9 cellular contexts compared by ENCODE assay signal in genomic region chr17:17001874-17002520, GRCh38. TPM values are rescaled to one million over a fixed set of nuclear protein-coding genes. Genes with fewer than 3 reads are reported as not detected.
A peak's percentile ranks its signal among the peaks of the same experiment; 100 is the strongest.
DNase-seq lines count a peak whose midpoint lies in the region; ATAC-seq, FAIRE-seq and TF ChIP-seq lines count a peak whose summit lies in the region.
"Had no signal": no experiment of that assay in that cellular context is flagged by ENCODE, and none has a peak within 500 bp of the region (broad histone marks: within the 10 kb centered on the region; RNA-seq: fewer than 3 reads in every experiment).

No MANE protein-coding gene starts in this region.

- TF ChIP-seq EP300 in H1 (IDR thresholded peaks at IDR 0.05; ENCODE audit: borderline replicate concordance in 1 of 2, low read depth in 2 of 2, low read length in 2 of 2) = no peak

- H3K4me1 ChIP-seq in H1 (replicated peaks in 1 of 4; ENCODE audit: control insufficient read depth in 3 of 4, insufficient read depth in 4 of 4, low read length in 3 of 4) = peaks cover 0 to 4% (median 0%) of the 10 kb centered on the region in 4 experiments; a peak in 1 of 7 replicates

- no peak overlapping the region for H3K56ac ChIP-seq in H1 (replicated peaks; ENCODE audit: insufficient read length, low read depth, low read length)

- CTCF ChIA-PET in H1 (lab: Charles Lee; ENCODE audit: partially characterized antibody) = interaction anchor here (0.6 to 1.7 kb wide), 8 partner anchors 10 to 459 kb away, joined by 3 to 7 read pairs (median 4); no protein-coding TSS in a partner anchor

- no peak overlapping the region for H2BK120ac ChIP-seq in H1 (replicated peaks; ENCODE audit: low read depth, low read length)

- ATAC-seq in HG03571 (IDR thresholded peaks at IDR 0.05; ENCODE audit: unreplicated experiment) = peak; percentile 51
- ATAC-seq in GM18517 (IDR thresholded peaks at IDR 0.05; ENCODE audit: unreplicated experiment) = no peak

- no peak overlapping the region for H3K14ac ChIP-seq in H1 (ENCODE audit: insufficient read length)

- H3K9me3 ChIP-seq in H1 (ENCODE audit: insufficient read depth in 2 of 2, low read depth in 1 of 2, low read length in 1 of 2) = peaks cover 0 to 3% of the 10 kb centered on the region in 2 experiments; a peak in 1 of 4 replicates

- no peak overlapping the region for H2BK15ac ChIP-seq in H1 (ENCODE audit: low read length)

- H2BK20ac ChIP-seq in H1 (ENCODE audit: low read length) = no peak overlapping the region

- H2AK5ac ChIP-seq in H1 (ENCODE audit: low read depth, low read length) = no peak overlapping the region

- DNase-seq in NOMO-1 (lab: John Stamatoyannopoulos, UW; ENCODE audit: unreplicated experiment in 2 of 2) = peak; percentile 37 to 52
- peak; percentile 92 for DNase-seq in activated CD8-positive, alpha-beta memory T cell treated with anti-CD3 and anti-CD28 coated beads for 24 hours
- peak; percentile 44 to 94 for DNase-seq in H1 (ENCODE audit: low read depth in 1 of 2, low spot score in 2 of 2)
- peak; percentile 62 for DNase-seq in midbrain (lab: John Stamatoyannopoulos, UW)
- peak; percentile 89 for DNase-seq in stimulated activated CD8-positive, alpha-beta memory T cell treated with anti-CD3 and anti-CD28 coated beads, Interleukin-4, amount 100 ng/mL, for 48 hours

- no peak for FAIRE-seq in H1 (lab: Jason Lieb, UNC)
- FAIRE-seq: islet of Langerhans had no signal

- H2BK5ac ChIP-seq in H1 (ENCODE audit: low read depth, low read length) = no peak overlapping the region

- peak overlapping the region in 1 of 2 experiments; percentile 28; a peak in 1 of 4 replicates for H3K4me2 ChIP-seq in H1 (ENCODE audit: insufficient read depth in 1 of 2, low read depth in 2 of 2, low read length in 2 of 2)

- no peak overlapping the region for H4K5ac ChIP-seq in H1 (ENCODE audit: insufficient read length, low read depth, low read length)

- H2BK12ac ChIP-seq in H1 (ENCODE audit: low read depth, low read length) = no peak overlapping the region

- H3K23me2 ChIP-seq in H1 (ENCODE audit: low read depth, low read length) = no peaks in the 10 kb centered on the region

- H3K4me3 ChIP-seq in GM12875 (ENCODE audit: low read depth, low read length) = no peak overlapping the region
- H3K4me3 ChIP-seq in H1 (ENCODE audit: extremely low read depth in 1 of 4, insufficient read depth in 2 of 4, low read depth in 3 of 4, low read length in 4 of 4) = no peak overlapping the region

- H3K27ac ChIP-seq in H1 (ENCODE audit: low read depth, low read length) = no peak overlapping the region

- H2AFZ ChIP-seq in H1 (ENCODE audit: low read length) = no peak overlapping the region

- H3K4ac ChIP-seq in H1 (replicated peaks; ENCODE audit: insufficient read length, low read depth, low read length) = no peak overlapping the region

- no peaks in the 10 kb centered on the region for H3K79me1 ChIP-seq in H1 (ENCODE audit: low read depth, low read length)

- no peak overlapping the region for H3K23ac ChIP-seq in H1 (ENCODE audit: insufficient read length)

- no peaks in the 10 kb centered on the region for H3K79me2 ChIP-seq in H1 (ENCODE audit: control insufficient read depth in 1 of 2, insufficient read depth in 2 of 2, low read length in 2 of 2)

- no peak overlapping the region for H3K9ac ChIP-seq in H1 (replicated peaks in 1 of 4; ENCODE audit: extremely low read depth in 1 of 4, low read depth in 3 of 4, low read length in 3 of 4)

- peak; percentile 96 for TF ChIP-seq CTCF in GM12875 (IDR thresholded peaks at IDR 0.05; ENCODE audit: borderline replicate concordance, insufficient read depth, low read depth, low read length)
- peak; percentile 84 to 95 (median 84) for TF ChIP-seq CTCF in H1 (IDR thresholded peaks at IDR 0.05; ENCODE audit: control extremely low read depth in 1 of 3, insufficient read depth in 1 of 3, low read depth in 1 of 3, low read length in 3 of 3)

- H4K8ac ChIP-seq in H1 (ENCODE audit: extremely low read depth, insufficient read depth, low read length) = no peak overlapping the region

- POLR2A ChIA-PET in H1 (lab: Charles Lee; ENCODE audit: partially characterized antibody) = no interaction called here

- H3K18ac ChIP-seq in H1 (ENCODE audit: extremely low read depth, low read length) = no peak overlapping the region

- no peak overlapping the region for H4K91ac ChIP-seq in H1 (replicated peaks; ENCODE audit: insufficient read length, low read length)

- 32% methylated on average over 22 of the region's 22 CpGs; no CpG with 5 or more reads in 1 of the 2 experiments for WGBS in H1 (ENCODE audit: extremely low coverage in 1 of 2, insufficient coverage in 1 of 2, insufficient read length in 1 of 2, insufficient replicate concordance in 2 of 2, low coverage in 1 of 2, low lambda C conversion rate in 2 of 2, missing lambda C conversion rate in 1 of 2), 2 experiments

- H3K27me3 ChIP-seq in H1 (replicated peaks in 1 of 4; ENCODE audit: control insufficient read depth in 3 of 4, extremely low read depth in 1 of 4, insufficient read depth in 3 of 4, low read length in 3 of 4) = no peaks in the 10 kb centered on the region

- no peaks in the 10 kb centered on the region for H3K36me3 ChIP-seq in H1 (ENCODE audit: control insufficient read depth in 2 of 4, insufficient read depth in 4 of 4, low read length in 3 of 4)

- peak; percentile 97 to 98 for TF ChIP-seq RAD21 in H1 (IDR thresholded peaks at IDR 0.05 in 1 of 2, conservative IDR thresholded peaks at IDR 0.05 in 1 of 2; ENCODE audit: low read depth in 2 of 2, low read length in 2 of 2)

- no peaks in the 10 kb centered on the region for H4K20me1 ChIP-seq in H1 (replicated peaks in 1 of 2; ENCODE audit: control insufficient read depth in 1 of 2, insufficient read depth in 2 of 2, low read length in 2 of 2)

- TF ChIP-seq POLR2A in H1 (IDR thresholded peaks at IDR 0.05; ENCODE audit: control extremely low read depth in 1 of 2, low read depth in 2 of 2, low read length in 2 of 2) = no peak

TF ChIP-seq in H1, 55 proteins besides CTCF, POLR2A, EP300 and RAD21:
- TF ChIP-seq SP2 (IDR thresholded peaks at IDR 0.05; ENCODE audit: low read length) = no peak
- TF ChIP-seq KDM1A (IDR thresholded peaks at IDR 0.05; ENCODE audit: borderline replicate concordance, low read length) = no peak
- no peak for TF ChIP-seq CEBPB (IDR thresholded peaks at IDR 0.05; ENCODE audit: low read depth, low read length)
- peak; percentile 48; the same call in 1 of the 2 replicates for TF ChIP-seq TEAD4 (IDR thresholded peaks at IDR 0.05; ENCODE audit: low read depth, low read length)
- TF ChIP-seq YY1 (IDR thresholded peaks at IDR 0.05; ENCODE audit: low read depth, low read length) = no peak
- no peak for TF ChIP-seq RXRA (IDR thresholded peaks at IDR 0.05; ENCODE audit: insufficient read depth, low read depth, low read length)
- TF ChIP-seq NANOG (IDR thresholded peaks at IDR 0.05; ENCODE audit: insufficient read depth, low read depth, low read length, poor library complexity, severe bottlenecking) = no peak

RNA-seq across cellular contexts. Expression of gene TNFRSF13B, which starts 30.1 kb away (rescaled TPM):
- not detected in 2 replicates for total RNA-seq in H1 (2021; fragmentation: NEBNext Ultra II Directional; extraction: Animal tissue kit (Norgen Biotek cat#: 25700))
- polyA plus RNA-seq in H1 (2011; rRNA removed) = not detected in 2 replicates
- polyA plus RNA-seq in H1 (2011; cell fraction: cytosol; rRNA removed) = not detected
- 0.10 TPM for polyA plus RNA-seq in H1 (2011; cell fraction: nucleus; rRNA removed)
- not detected in 4 replicates for polyA plus RNA-seq in H1 (2012, experiment 1 of 2)
- not detected for polyA plus RNA-seq in H1 (2012, experiment 2 of 2)
- polyA plus RNA-seq in H1 (2013, experiment 1 of 2) = not detected
- polyA plus RNA-seq in H1 (2013, experiment 2 of 2) = not detected
- not detected in 2 replicates for polyA minus RNA-seq in H1 (2011; rRNA and poly(A)+ RNA removed)
- not detected for polyA minus RNA-seq in H1 (2011; cell fraction: cytosol; rRNA and poly(A)+ RNA removed)
- 0.30 TPM for polyA minus RNA-seq in H1 (2011; cell fraction: nucleus; rRNA and poly(A)+ RNA removed)

RNA-seq across cellular contexts. Expression of gene MPRIP, which starts 40.3 kb away (rescaled TPM):
- total RNA-seq in H1 (2021; fragmentation: NEBNext Ultra II Directional; extraction: Animal tissue kit (Norgen Biotek cat#: 25700)) = 145 and 146 TPM in 2 replicates
- 48.6 and 62.8 TPM in 2 replicates for polyA plus RNA-seq in H1 (2011; rRNA removed)
- polyA plus RNA-seq in H1 (2011; cell fraction: cytosol; rRNA removed) = 54.0 TPM
- polyA plus RNA-seq in H1 (2011; cell fraction: nucleus; rRNA removed) = 111 TPM
- 77.7 to 92.1 TPM (median 86.1 TPM) in 4 replicates for polyA plus RNA-seq in H1 (2012, experiment 1 of 2)
- polyA plus RNA-seq in H1 (2012, experiment 2 of 2) = 68.9 TPM
- 55.7 TPM for polyA plus RNA-seq in H1 (2013, experiment 1 of 2)
- polyA plus RNA-seq in H1 (2013, experiment 2 of 2) = 57.6 TPM
- 82.0 and 97.2 TPM in 2 replicates for polyA minus RNA-seq in H1 (2011; rRNA and poly(A)+ RNA removed)
- 58.9 TPM for polyA minus RNA-seq in H1 (2011; cell fraction: cytosol; rRNA and poly(A)+ RNA removed)
- 60.1 TPM for polyA minus RNA-seq in H1 (2011; cell fraction: nucleus; rRNA and poly(A)+ RNA removed)
